In the genomic region with DNA sequence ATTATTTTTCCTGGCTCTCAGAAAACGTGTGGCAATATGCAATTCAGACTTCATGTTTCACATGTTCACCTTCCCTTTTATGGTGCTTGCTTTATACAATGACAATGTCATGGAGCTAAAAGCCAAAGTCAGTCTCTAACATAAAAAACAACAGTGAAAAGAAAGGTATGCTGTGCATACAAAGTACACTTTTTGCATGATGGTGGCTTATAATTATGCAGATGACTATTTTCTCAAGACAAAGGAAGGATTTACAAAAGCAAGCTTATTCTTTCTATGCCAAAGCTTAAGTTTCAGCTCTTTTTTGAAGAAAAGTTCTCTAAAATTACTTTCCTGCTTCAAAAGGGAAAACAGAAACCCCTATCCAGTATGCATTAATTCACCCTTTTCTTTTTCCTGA, we compare ENCODE assay signal across 38 cellular contexts.
"Had no signal": no experiment of that assay in that cellular context is flagged by ENCODE, and none has a peak within 500 bp of the region (broad histone marks: within the 10 kb centered on the region; RNA-seq: fewer than 3 reads in every experiment).

No MANE protein-coding gene starts in this region.

- DNase-seq: activated CD4-positive, alpha-beta memory T cell treated with anti-CD3 and anti-CD28 coated beads, Interleukin-2, amount 10 ng/mL, durations not matched to agents 7 days and 5 days; activated CD4-positive, alpha-beta T cell treated with anti-CD3 and anti-CD28 coated beads for 1 hour; activated CD4-positive, alpha-beta T cell treated with anti-CD3 and anti-CD28 coated beads for 36 hours; activated CD4-positive, alpha-beta T cell treated with anti-CD3 and anti-CD28 coated beads for 48 hours; activated CD4-positive, alpha-beta T cell treated with anti-CD3 and anti-CD28 coated beads, Interleukin-2, amount 10 ng/mL, durations not matched to agents 7 days and 5 days; activated CD4-positive, alpha-beta T cell treated with anti-CD3 and anti-CD28 coated beads, Interleukin-2, amount 50 U/mL, for 48 hours; activated CD4-positive, CD25-positive, alpha-beta regulatory T cell; activated CD8-positive, alpha-beta memory T cell treated with anti-CD3 and anti-CD28 coated beads for 24 hours; activated CD8-positive, alpha-beta memory T cell treated with anti-CD3 and anti-CD28 coated beads, Interleukin-2, amount 10 ng/mL, durations not matched to agents 7 days and 5 days; activated CD8-positive, alpha-beta memory T cell treated with anti-CD3 and anti-CD28 coated beads, Interleukin-2, amount 50 U/mL, for 48 hours; activated CD8-positive, alpha-beta T cell treated with anti-CD3 and anti-CD28 coated beads, Interleukin-2, amount 10 ng/mL, durations not matched to agents 7 days and 5 days; activated effector memory CD4-positive, alpha-beta T cell treated with Interleukin-2 at 50 U/mL for 16 hours; activated gamma-delta T cell; activated naive CD4-positive, alpha-beta T cell treated with anti-CD3 and anti-CD28 coated beads, Interleukin-2, amount 10 ng/mL, durations not matched to agents 7 days and 5 days; activated naive CD4-positive, alpha-beta T cell treated with Interleukin-2 at 50 U/mL for 16 hours; activated naive CD8-positive, alpha-beta T cell treated with anti-CD3 and anti-CD28 coated beads, Interleukin-2, amount 10 ng/mL, durations not matched to agents 7 days and 5 days; activated naive CD8-positive, alpha-beta T cell treated with anti-CD3 and anti-CD28 coated beads, Interleukin-2, amount 50 U/mL, for 24 hours; activated T-cell treated with anti-CD3 and anti-CD28 coated beads, Interleukin-2, amount 50 U/mL, for 24 hours; activated T-cell treated with anti-CD3 and anti-CD28 coated beads, Interleukin-2, amount 50 U/mL, for 48 hours; amygdala; anterior cingulate cortex; caudate nucleus; cerebellar nuclear complex; T-helper 1 cell; T-helper 2 cell; T-helper 9 cell; WERI-Rb-1 had no signal

- H3K27me3 ChIP-seq: ascending aorta, cardiac muscle cell had no signal

- H3K36me3 ChIP-seq: WERI-Rb-1 had no signal

- H3K27me3 Mint-ChIP-seq: activated CD4-positive, alpha-beta memory T cell treated with anti-CD3 and anti-CD28 coated beads, Interleukin-2, amount 10 ng/mL, durations not matched to agents 7 days and 5 days; activated CD4-positive, alpha-beta T cell treated with anti-CD3 and anti-CD28 coated beads for 36 hours; activated CD4-positive, alpha-beta T cell treated with anti-CD3 and anti-CD28 coated beads, Interleukin-2, amount 10 ng/mL, durations not matched to agents 7 days and 5 days; activated CD8-positive, alpha-beta memory T cell treated with anti-CD3 and anti-CD28 coated beads, Interleukin-2, amount 10 ng/mL, durations not matched to agents 7 days and 5 days; activated naive CD4-positive, alpha-beta T cell treated with anti-CD3 and anti-CD28 coated beads, Interleukin-2, amount 10 ng/mL, durations not matched to agents 7 days and 5 days; activated naive CD4-positive, alpha-beta T cell treated with anti-CD3 and anti-CD28 coated beads, Interleukin-2, amount 50 U/mL, for 24 hours; activated naive CD8-positive, alpha-beta T cell; activated naive CD8-positive, alpha-beta T cell treated with anti-CD3 and anti-CD28 coated beads, Interleukin-2, amount 10 ng/mL, durations not matched to agents 7 days and 5 days; activated naive CD8-positive, alpha-beta T cell treated with anti-CD3 and anti-CD28 coated beads, Interleukin-2, amount 50 U/mL, for 24 hours; activated T-cell treated with anti-CD3 and anti-CD28 coated beads, Interleukin-2, amount 50 U/mL, for 24 hours; brain; central memory CD8-positive, alpha-beta T cell had no signal

- H3K4me3 Mint-ChIP-seq: activated CD4-positive, alpha-beta memory T cell treated with anti-CD3 and anti-CD28 coated beads, Interleukin-2, amount 10 ng/mL, durations not matched to agents 7 days and 5 days; activated CD4-positive, alpha-beta T cell treated with anti-CD3 and anti-CD28 coated beads for 36 hours; activated CD4-positive, alpha-beta T cell treated with anti-CD3 and anti-CD28 coated beads, Interleukin-2, amount 10 ng/mL, durations not matched to agents 7 days and 5 days; activated CD8-positive, alpha-beta memory T cell treated with anti-CD3 and anti-CD28 coated beads, Interleukin-2, amount 10 ng/mL, durations not matched to agents 7 days and 5 days; activated CD8-positive, alpha-beta T cell treated with anti-CD3 and anti-CD28 coated beads, Interleukin-2, amount 10 ng/mL, durations not matched to agents 7 days and 5 days; activated naive CD4-positive, alpha-beta T cell treated with anti-CD3 and anti-CD28 coated beads, Interleukin-2, amount 10 ng/mL, durations not matched to agents 7 days and 5 days; activated naive CD4-positive, alpha-beta T cell treated with anti-CD3 and anti-CD28 coated beads, Interleukin-2, amount 50 U/mL, for 24 hours; activated naive CD8-positive, alpha-beta T cell; activated naive CD8-positive, alpha-beta T cell treated with anti-CD3 and anti-CD28 coated beads, Interleukin-2, amount 10 ng/mL, durations not matched to agents 7 days and 5 days; activated naive CD8-positive, alpha-beta T cell treated with anti-CD3 and anti-CD28 coated beads, Interleukin-2, amount 50 U/mL, for 24 hours; activated T-cell treated with anti-CD3 and anti-CD28 coated beads, Interleukin-2, amount 50 U/mL, for 24 hours; central memory CD8-positive, alpha-beta T cell; T-helper 1 cell treated with Interleukin-12 subunit alpha and Interleukin-12 subunit beta and Interleukin-4 antibody, amounts not matched to agents 30 μg/mL and 1 μg/mL, for 36 hours; T-helper 2 cell treated with Interferon-gamma antibody and Interleukin-4, amounts not matched to agents 5 μg/mL and 100 μg/mL, for 36 hours; WTC11 had no signal

- H3K9me3 ChIP-seq: ascending aorta had no signal

- H3K27ac Mint-ChIP-seq: activated CD4-positive, alpha-beta memory T cell treated with anti-CD3 and anti-CD28 coated beads, Interleukin-2, amount 10 ng/mL, durations not matched to agents 7 days and 5 days; activated CD4-positive, alpha-beta T cell treated with anti-CD3 and anti-CD28 coated beads for 36 hours; activated CD4-positive, alpha-beta T cell treated with anti-CD3 and anti-CD28 coated beads, Interleukin-2, amount 10 ng/mL, durations not matched to agents 7 days and 5 days; activated CD8-positive, alpha-beta T cell treated with anti-CD3 and anti-CD28 coated beads, Interleukin-2, amount 10 ng/mL, durations not matched to agents 7 days and 5 days; activated naive CD4-positive, alpha-beta T cell treated with anti-CD3 and anti-CD28 coated beads, Interleukin-2, amount 10 ng/mL, durations not matched to agents 7 days and 5 days; activated naive CD4-positive, alpha-beta T cell treated with anti-CD3 and anti-CD28 coated beads, Interleukin-2, amount 50 U/mL, for 24 hours; activated naive CD8-positive, alpha-beta T cell; activated naive CD8-positive, alpha-beta T cell treated with anti-CD3 and anti-CD28 coated beads, Interleukin-2, amount 10 ng/mL, durations not matched to agents 7 days and 5 days; activated naive CD8-positive, alpha-beta T cell treated with anti-CD3 and anti-CD28 coated beads, Interleukin-2, amount 50 U/mL, for 24 hours; activated T-cell treated with anti-CD3 and anti-CD28 coated beads, Interleukin-2, amount 50 U/mL, for 24 hours; activated T-helper 2 cell treated with anti-CD3 and anti-CD28 coated beads, Interferon-gamma antibody, Interleukin-2, Interleukin-4, amounts not matched to agents 10 μg/mL and 5 μg/mL and 100 μg/mL, durations not matched to agents 14 hours and 24 hours and 36 hours; T-helper 1 cell treated with Interleukin-12 subunit alpha and Interleukin-12 subunit beta and Interleukin-4 antibody, amounts not matched to agents 30 μg/mL and 1 μg/mL, for 36 hours; T-helper 2 cell treated with Interferon-gamma antibody and Interleukin-4, amounts not matched to agents 5 μg/mL and 100 μg/mL, for 36 hours; WTC11 had no signal

- H3K4me1 Mint-ChIP-seq: activated CD4-positive, alpha-beta T cell treated with anti-CD3 and anti-CD28 coated beads for 36 hours; activated CD8-positive, alpha-beta memory T cell treated with anti-CD3 and anti-CD28 coated beads, Interleukin-2, amount 10 ng/mL, durations not matched to agents 7 days and 5 days; activated naive CD4-positive, alpha-beta T cell treated with anti-CD3 and anti-CD28 coated beads, Interleukin-2, amount 10 ng/mL, durations not matched to agents 7 days and 5 days; activated naive CD8-positive, alpha-beta T cell treated with anti-CD3 and anti-CD28 coated beads, Interleukin-2, amount 50 U/mL, for 24 hours had no signal

- H3K9me3 Mint-ChIP-seq: activated CD4-positive, alpha-beta memory T cell treated with anti-CD3 and anti-CD28 coated beads, Interleukin-2, amount 10 ng/mL, durations not matched to agents 7 days and 5 days; activated CD4-positive, alpha-beta T cell treated with anti-CD3 and anti-CD28 coated beads, Interleukin-2, amount 10 ng/mL, durations not matched to agents 7 days and 5 days; activated naive CD4-positive, alpha-beta T cell treated with anti-CD3 and anti-CD28 coated beads, Interleukin-2, amount 10 ng/mL, durations not matched to agents 7 days and 5 days; activated naive CD4-positive, alpha-beta T cell treated with anti-CD3 and anti-CD28 coated beads, Interleukin-2, amount 50 U/mL, for 24 hours; activated naive CD8-positive, alpha-beta T cell treated with anti-CD3 and anti-CD28 coated beads, Interleukin-2, amount 10 ng/mL, durations not matched to agents 7 days and 5 days; activated naive CD8-positive, alpha-beta T cell treated with anti-CD3 and anti-CD28 coated beads, Interleukin-2, amount 50 U/mL, for 24 hours; activated T-cell treated with anti-CD3 and anti-CD28 coated beads, Interleukin-2, amount 50 U/mL, for 24 hours; activated T-helper 2 cell treated with anti-CD3 and anti-CD28 coated beads, Interferon-gamma antibody, Interleukin-2, Interleukin-4, amounts not matched to agents 10 μg/mL and 5 μg/mL and 100 μg/mL, durations not matched to agents 14 hours and 24 hours and 36 hours; brain; central memory CD8-positive, alpha-beta T cell; T-helper 1 cell treated with Interleukin-12 subunit alpha and Interleukin-12 subunit beta and Interleukin-4 antibody, amounts not matched to agents 30 μg/mL and 1 μg/mL, for 36 hours; T-helper 2 cell treated with Interferon-gamma antibody and Interleukin-4, amounts not matched to agents 5 μg/mL and 100 μg/mL, for 36 hours; WTC11 had no signal

- H3K4me3 ChIP-seq: ascending aorta, cardiac muscle cell had no signal

- H3K27ac ChIP-seq: cardiac muscle cell, WERI-Rb-1 had no signal

- ATAC-seq: activated CD4-positive, alpha-beta T cell treated with anti-CD3 and anti-CD28 coated beads for 36 hours; activated CD4-positive, CD25-positive, alpha-beta regulatory T cell treated with anti-CD3 and anti-CD28 coated beads, Interleukin-2, amount 50 U/mL, for 24 hours; activated CD8-positive, alpha-beta memory T cell treated with anti-CD3 and anti-CD28 coated beads, Interleukin-2, amount 10 ng/mL, durations not matched to agents 7 days and 5 days; activated CD8-positive, alpha-beta T cell treated with anti-CD3 and anti-CD28 coated beads, Interleukin-2, amount 10 ng/mL, durations not matched to agents 7 days and 5 days; activated naive CD8-positive, alpha-beta T cell treated with anti-CD3 and anti-CD28 coated beads, Interleukin-2, amount 50 U/mL, for 24 hours; WTC11 had no signal
